ENCODE assay signal across 10 cellular contexts in genomic region chr4:182478475-182478874, GRCh38.
DNase-seq lines count a peak whose midpoint lies in the region; ATAC-seq and TF ChIP-seq lines count a peak whose summit lies in the region.
"Had no signal": no experiment of that assay in that cellular context is flagged by ENCODE, and none has a peak within 500 bp of the region (broad histone marks: within the 10 kb centered on the region; RNA-seq: fewer than 3 reads in every experiment).

No MANE protein-coding gene starts in this region.

- no peak overlapping the region for H3K4me3 Mint-ChIP-seq in CD4-positive, alpha-beta T cell
- no peak overlapping the region for H3K4me3 Mint-ChIP-seq in endodermal cell
- H3K4me3 Mint-ChIP-seq in activated CD4-positive, alpha-beta T cell treated with anti-CD3 and anti-CD28 coated beads, Interleukin-2, amount 10 ng/mL, durations not matched to agents 24 days and 14 days = no peak overlapping the region
- H3K4me3 Mint-ChIP-seq: IgD-negative memory B cell had no signal

- no peak for TF ChIP-seq EP300 in ovary (IDR thresholded peaks at IDR 0.05)

- H3K36me3 Mint-ChIP-seq in CD4-positive, alpha-beta T cell (ENCODE audit: low read depth) = no peaks in the 10 kb centered on the region
- no peaks in the 10 kb centered on the region for H3K36me3 Mint-ChIP-seq in endodermal cell (ENCODE audit: low read depth)
- H3K36me3 Mint-ChIP-seq in activated CD4-positive, alpha-beta T cell treated with anti-CD3 and anti-CD28 coated beads, Interleukin-2, amount 10 ng/mL, durations not matched to agents 24 days and 14 days (ENCODE audit: low read depth) = no peaks in the 10 kb centered on the region
- H3K36me3 Mint-ChIP-seq: IgD-negative memory B cell had no signal

- no peak overlapping the region for H3K9ac ChIP-seq in endodermal cell (ENCODE audit: extremely low read depth, low read length, poor library complexity, severe bottlenecking)

- H3K4me1 ChIP-seq in endodermal cell (ENCODE audit: control insufficient read depth, insufficient read depth, low read length) (no peaks in the 10 kb centered on the region), ovary (ENCODE audit: insufficient read depth) (no peaks in the 10 kb centered on the region)

- no peak for DNase-seq in CD4-positive, alpha-beta T cell
- DNase-seq in HT1080 (ENCODE audit: low read depth) (peak; percentile 26), OCI-M1 (lab: John Stamatoyannopoulos, UW) (peak; percentile 83), endodermal cell (no peak), ovary (no peak), 8988T (no peak)
- DNase-seq in activated CD4-positive, alpha-beta T cell treated with anti-CD3 and anti-CD28 coated beads, Interleukin-2, amount 10 ng/mL, durations not matched to agents 24 days and 14 days = no peak

- no peak overlapping the region for H3K27ac Mint-ChIP-seq in CD4-positive, alpha-beta T cell
- no peak overlapping the region for H3K27ac Mint-ChIP-seq in endodermal cell
- no peak overlapping the region for H3K27ac Mint-ChIP-seq in activated CD4-positive, alpha-beta T cell treated with anti-CD3 and anti-CD28 coated beads, Interleukin-2, amount 10 ng/mL, durations not matched to agents 24 days and 14 days
- H3K27ac Mint-ChIP-seq: IgD-negative memory B cell had no signal

- TF ChIP-seq CTCF in CD4-positive, alpha-beta T cell (IDR thresholded peaks at IDR 0.05) = peak; percentile 81
- peak; percentile 87 for TF ChIP-seq CTCF in endodermal cell (conservative IDR thresholded peaks at IDR 0.05)
- TF ChIP-seq CTCF in ovary (IDR thresholded peaks at IDR 0.05) = peak; percentile 11 to 23 (median 21)

- no peak for ATAC-seq in CD4-positive, alpha-beta T cell (ENCODE audit: poor library complexity)
- ATAC-seq in GM19438 (IDR thresholded peaks at IDR 0.05; ENCODE audit: low read depth, unreplicated experiment) = peak; percentile 62

- H3K27ac ChIP-seq in CD4-positive, alpha-beta T cell (ENCODE audit: low read depth, low read length) = no peak overlapping the region
- H3K27ac ChIP-seq in endodermal cell (ENCODE audit: low read depth, low read length) (no peak overlapping the region), ovary (no peak overlapping the region)

- CTCF ChIA-PET in CD4-positive, alpha-beta T cell (lab: Charles Lee) = no interaction called here

- no peaks in the 10 kb centered on the region for H3K9me3 ChIP-seq in CD4-positive, alpha-beta T cell (ENCODE audit: control insufficient read depth, low read length)
- no peaks in the 10 kb centered on the region for H3K9me3 ChIP-seq in endodermal cell (ENCODE audit: control insufficient read depth, low read length)
- H3K9me3 ChIP-seq in ovary = no peaks in the 10 kb centered on the region

- WGBS in endodermal cell (ENCODE audit: insufficient coverage in 1 of 2, insufficient read length in 1 of 2), 2 experiments = no CpG with 5 or more reads among the region's 1 CpG
- 3 to 6% (median 5%) methylated on average over 1 of the region's 1 CpG for WGBS in ovary, 3 donors

- no peaks in the 10 kb centered on the region for H3K4me1 Mint-ChIP-seq in CD4-positive, alpha-beta T cell (ENCODE audit: low read depth)
- peaks cover 17% of the 10 kb centered on the region for H3K4me1 Mint-ChIP-seq in endodermal cell
- no peaks in the 10 kb centered on the region for H3K4me1 Mint-ChIP-seq in activated CD4-positive, alpha-beta T cell treated with anti-CD3 and anti-CD28 coated beads, Interleukin-2, amount 10 ng/mL, durations not matched to agents 24 days and 14 days
- H3K4me1 Mint-ChIP-seq: IgD-negative memory B cell had no signal

- H3K27me3 Mint-ChIP-seq in CD4-positive, alpha-beta T cell = peaks cover 22% of the 10 kb centered on the region
- H3K27me3 Mint-ChIP-seq in endodermal cell (ENCODE audit: insufficient read depth) = no peaks in the 10 kb centered on the region
- peaks cover 2% of the 10 kb centered on the region for H3K27me3 Mint-ChIP-seq in activated CD4-positive, alpha-beta T cell treated with anti-CD3 and anti-CD28 coated beads, Interleukin-2, amount 10 ng/mL, durations not matched to agents 24 days and 14 days
- H3K27me3 Mint-ChIP-seq: IgD-negative memory B cell had no signal

- POLR2A ChIA-PET in CD4-positive, alpha-beta T cell (lab: Charles Lee) = no interaction called here

- peaks cover 5% of the 10 kb centered on the region for H3K27me3 ChIP-seq in CD4-positive, alpha-beta T cell (ENCODE audit: control insufficient read depth, insufficient read depth, low read length)
- H3K27me3 ChIP-seq in endodermal cell (ENCODE audit: control insufficient read depth, insufficient read depth, low read length, poor library complexity, severe bottlenecking) (no peaks in the 10 kb centered on the region), ovary (no peaks in the 10 kb centered on the region)

- no peaks in the 10 kb centered on the region for H3K36me3 ChIP-seq in endodermal cell (ENCODE audit: control insufficient read depth, insufficient read depth, low read length)
- no peaks in the 10 kb centered on the region for H3K36me3 ChIP-seq in ovary

- intact Hi-C loops in CD4-positive, alpha-beta T cell (cut with DNase I, micrococcal nuclease) = loop anchor here (1.0 to 5.0 kb wide), 3 partner anchors 329 to 784 kb away; no protein-coding TSS in a partner anchor
- intact Hi-C loops in ovary (cut with DNase I) = no loop called here
- intact Hi-C loops in activated CD4-positive, alpha-beta T cell treated with anti-CD3 and anti-CD28 coated beads, Interleukin-2, amount 10 ng/mL, durations not matched to agents 24 days and 14 days (cut with micrococcal nuclease) = loop anchor here (1.0 kb wide), 2 partner anchors 331 to 447 kb away; no protein-coding TSS in a partner anchor

- no peak overlapping the region for H3K4me3 ChIP-seq in endodermal cell (ENCODE audit: low read length)
- H3K4me3 ChIP-seq in ovary = no peak overlapping the region
- H3K4me3 ChIP-seq: lung had no signal

- no peaks in the 10 kb centered on the region for H3K9me3 Mint-ChIP-seq in CD4-positive, alpha-beta T cell
- H3K9me3 Mint-ChIP-seq in endodermal cell = no peaks in the 10 kb centered on the region
- no peaks in the 10 kb centered on the region for H3K9me3 Mint-ChIP-seq in activated CD4-positive, alpha-beta T cell treated with anti-CD3 and anti-CD28 coated beads, Interleukin-2, amount 10 ng/mL, durations not matched to agents 24 days and 14 days
- H3K9me3 Mint-ChIP-seq: IgD-negative memory B cell had no signal

- no peak for TF ChIP-seq POLR2A in ovary (IDR thresholded peaks at IDR 0.05)

Comparison
In these comparisons a context has a peak if more than half of its experiments do, and no peak if none do; other contexts are left out.
1. DNase-seq: peak in HT1080 (single experiment) and OCI-M1 (single experiment); none in CD4-positive, alpha-beta T cell (0 of 10), endodermal cell (single experiment), ovary (0 of 5), activated CD4-positive, alpha-beta T cell treated with anti-CD3 and anti-CD28 coated beads, Interleukin-2, amount 10 ng/mL, durations not matched to agents 24 days and 14 days (single experiment) and 8988T (single experiment).
2. CTCF ChIP-seq: peak in every context shown above with its lines; median percentile 87 in endodermal cell; 81 in CD4-positive, alpha-beta T cell; 21 in ovary.
3. intact Hi-C loops: an anchor here in CD4-positive, alpha-beta T cell (1.0 to 5.0 kb wide) and activated CD4-positive, alpha-beta T cell treated with anti-CD3 and anti-CD28 coated beads, Interleukin-2, amount 10 ng/mL, durations not matched to agents 24 days and 14 days (1.0 kb wide); none called in ovary.